Comparison of ENCODE assay signal across 7 cellular contexts in genomic region chr7:98250789-98251188, GRCh38. TPM values are rescaled to one million over a fixed set of nuclear protein-coding genes. Genes with fewer than 3 reads are reported as not detected.
A peak's percentile ranks its signal among the peaks of the same experiment; 100 is the strongest.
DNase-seq lines count a peak whose midpoint lies in the region; ATAC-seq and TF ChIP-seq lines count a peak whose summit lies in the region.

No MANE protein-coding gene starts in this region.

- H3K9me3 Mint-ChIP-seq in H9, result no peaks in the 10 kb centered on the region

- peak overlapping the region; percentile 65 for H3K4me2 ChIP-seq in H9 (ENCODE audit: insufficient read depth, insufficient read length, low read length)

- H2BK15ac ChIP-seq in H9 (ENCODE audit: low read depth, low read length), result no peak overlapping the region

- intact Hi-C loops in psoas muscle (cut with DNase I), result loop anchor here in 1 of 2 donors (1.0 kb wide), 1 partner anchor 34 kb away; no protein-coding TSS in a partner anchor

- no peak for DNase-seq in H9
- DNase-seq in T-helper 22 cell (ENCODE audit: low read depth), result peak; percentile 31
- DNase-seq in psoas muscle, result no peak
- no peak for DNase-seq in epidermal melanocyte (ENCODE audit: insufficient read length, low spot score)
- no peak for DNase-seq in anterior cingulate cortex (lab: John Stamatoyannopoulos, UW)
- no peak for DNase-seq in BE2C

- peak overlapping the region; percentile 96 to 97 for H3K4me3 Mint-ChIP-seq in H9

- no peak overlapping the region for H3K4ac ChIP-seq in H9 (ENCODE audit: low read depth, low read length)

- no peak for TF ChIP-seq CTCF in H9 (conservative IDR thresholded peaks at IDR 0.05)
- no peak for TF ChIP-seq CTCF in psoas muscle (IDR thresholded peaks at IDR 0.05)
- no peak for TF ChIP-seq CTCF in BE2C (IDR thresholded peaks at IDR 0.05; ENCODE audit: low read depth, low read length)

- H2BK5ac ChIP-seq in H9 (ENCODE audit: insufficient read length, low read length), result no peak overlapping the region

- H4K8ac ChIP-seq in H9 (replicated peaks; ENCODE audit: insufficient read length, low read depth, low read length), result no peak overlapping the region

- H3K56ac ChIP-seq in H9 (ENCODE audit: insufficient read length, low read depth, low read length), result no peak overlapping the region

- no peaks in the 10 kb centered on the region for H3K79me2 ChIP-seq in H9 (ENCODE audit: insufficient read depth, low read length)

- no peak overlapping the region for H3K27ac ChIP-seq in H9 (ENCODE audit: insufficient read length, low read depth, low read length)
- peak overlapping the region; percentile 26 for H3K27ac ChIP-seq in duodenal mucosa (ENCODE audit: low read depth, low read length)
- peak overlapping the region; percentile 84 for H3K27ac ChIP-seq in psoas muscle

- no peaks in the 10 kb centered on the region for H3K79me1 ChIP-seq in H9 (ENCODE audit: insufficient read depth, low read depth, low read length, poor library complexity, severe bottlenecking)

- WGBS in H9 (ENCODE audit: extremely low coverage, insufficient read length, low lambda C conversion rate), result no CpG with 5 or more reads among the region's 3 CpGs
- WGBS in psoas muscle, 3 donors, result 61 to 65% (median 63%) methylated on average over 3 of the region's 3 CpGs

- H3K4me1 ChIP-seq in H9 (ENCODE audit: insufficient read depth, low read length) (no peaks in the 10 kb centered on the region), duodenal mucosa (ENCODE audit: control insufficient read depth in 1 of 2, insufficient read depth in 2 of 2, low read length in 2 of 2) (peaks cover 28 to 30% of the 10 kb centered on the region in 2 donors), psoas muscle (peaks cover 17% of the 10 kb centered on the region), BE2C (peaks cover 2% of the 10 kb centered on the region; the same call in 1 of the 2 replicates)

- H3K36me3 Mint-ChIP-seq in H9 (ENCODE audit: insufficient read depth in 1 of 3, low read depth in 3 of 3), result no peaks in the 10 kb centered on the region; a peak in 2 of 7 replicates

- H4K91ac ChIP-seq in H9 (ENCODE audit: insufficient read length, low read depth, low read length), result no peak overlapping the region

- no peak for ATAC-seq in psoas muscle

- H3K36me3 ChIP-seq in duodenal mucosa (ENCODE audit: control insufficient read depth in 1 of 2, insufficient read depth in 2 of 2, low read length in 2 of 2) (peaks cover 0 to 6% of the 10 kb centered on the region in 2 donors), psoas muscle (ENCODE audit: insufficient read depth in 1 of 2, low read depth in 1 of 2) (peaks cover 0 to 16% of the 10 kb centered on the region in 2 donors), BE2C (no peaks in the 10 kb centered on the region)

- H3K27me3 ChIP-seq in H9 (ENCODE audit: insufficient read depth, low read length) (no peaks in the 10 kb centered on the region), duodenal mucosa (ENCODE audit: control insufficient read depth in 1 of 2, insufficient read depth in 2 of 2, low read length in 2 of 2) (no peaks in the 10 kb centered on the region), psoas muscle (ENCODE audit: insufficient read depth in 3 of 3, low read length in 2 of 3) (no peaks in the 10 kb centered on the region), BE2C (no peaks in the 10 kb centered on the region)

- H3K4me3 ChIP-seq in duodenal mucosa (ENCODE audit: low read depth in 1 of 2, low read length in 2 of 2), result peak overlapping the region; percentile 96 to 97
- H3K4me3 ChIP-seq in psoas muscle, result peak overlapping the region; percentile 84
- H3K4me3 ChIP-seq in BE2C (ENCODE audit: low read depth, low read length), result no peak overlapping the region

- H3K9ac ChIP-seq in H9 (ENCODE audit: extremely low read depth, insufficient read length, low read length), result no peak overlapping the region
- peak overlapping the region; percentile 81 to 84 for H3K9ac ChIP-seq in duodenal mucosa (ENCODE audit: low read depth in 1 of 2, low read length in 2 of 2)

- no peak overlapping the region for H2BK20ac ChIP-seq in H9 (ENCODE audit: low read depth, low read length, poor library complexity, severe bottlenecking)

- H3K9me3 ChIP-seq in H9 (ENCODE audit: control insufficient read depth, low read depth, low read length) (no peaks in the 10 kb centered on the region), duodenal mucosa (ENCODE audit: control insufficient read depth in 1 of 2, low read length in 2 of 2) (no peaks in the 10 kb centered on the region), psoas muscle (no peaks in the 10 kb centered on the region), BE2C (no peaks in the 10 kb centered on the region)

- H3K4me1 Mint-ChIP-seq in H9, result peaks cover 14 to 19% of the 10 kb centered on the region in 2 experiments

- no peak overlapping the region for H2BK12ac ChIP-seq in H9 (ENCODE audit: insufficient read length, low read depth, low read length)

- no peaks in the 10 kb centered on the region for H3K27me3 Mint-ChIP-seq in H9 (ENCODE audit: low read depth)

- H2AFZ ChIP-seq in H9 (ENCODE audit: low read length), result no peak overlapping the region

- H4K20me1 ChIP-seq in H9 (ENCODE audit: control insufficient read depth, insufficient read depth, insufficient read length), result no peaks in the 10 kb centered on the region

- no peak overlapping the region for H3K14ac ChIP-seq in H9 (ENCODE audit: insufficient read depth, low read length)

- H2AK5ac ChIP-seq in H9 (ENCODE audit: insufficient read length, low read length), result no peak overlapping the region

- H3K23me2 ChIP-seq in H9 (ENCODE audit: insufficient read length, low read depth, low read length, poor library complexity, severe bottlenecking), result peaks cover 6% of the 10 kb centered on the region

- H4K5ac ChIP-seq in H9 (ENCODE audit: insufficient read length, low read depth, low read length), result no peak overlapping the region

- H3T11ph ChIP-seq in H9 (ENCODE audit: low read length), result no peak overlapping the region

- H3K18ac ChIP-seq in H9 (ENCODE audit: insufficient read length, low read depth, low read length), result no peak overlapping the region

- no peak overlapping the region; a peak in 1 of 7 replicates for H3K27ac Mint-ChIP-seq in H9

- no peak overlapping the region for H3K23ac ChIP-seq in H9 (ENCODE audit: insufficient read length, low read depth, low read length)

- no peak overlapping the region for H2BK120ac ChIP-seq in H9 (ENCODE audit: low read depth, low read length, poor library complexity, severe bottlenecking)

RNA-seq across cellular contexts. Expression of gene TECPR1, which starts 1.2 kb away (rescaled TPM):
- 13.9 and 15.6 TPM in 2 replicates for total RNA-seq in H9 (2021)
- total RNA-seq in psoas muscle, result 10 to 100 TPM in 3 of 4 donors, 1 to 10 TPM in 1; 10.0 to 23.0 (median 18.6) TPM
- 10 to 100 TPM in 2 of 3 donors, 1 to 10 TPM in 1; 7.0 to 14.5 (median 14.0) TPM for polyA plus RNA-seq in psoas muscle
- 32.9 TPM for polyA plus RNA-seq in BE2C (2012; ENCODE audit: insufficient read depth, insufficient read length, low read depth)

RNA-seq across cellular contexts. Expression of gene BRI3, which starts 30.7 kb away (rescaled TPM):
- total RNA-seq in H9 (2021) (99.7 and 102 TPM in 2 replicates), psoas muscle (100 to 1,000 TPM; 231 to 529 (median 366) TPM)
- 100 to 1,000 TPM; 301 to 509 (median 443) TPM for polyA plus RNA-seq in psoas muscle
- 316 TPM for polyA plus RNA-seq in BE2C (2012; ENCODE audit: insufficient read depth, insufficient read length, low read depth)

RNA-seq across cellular contexts. Expression of gene BHLHA15, which starts 39.5 kb away (rescaled TPM):
- 1.4 and 2.1 TPM in 2 replicates for total RNA-seq in H9 (2021)
- total RNA-seq in psoas muscle, result not detected
- polyA plus RNA-seq in psoas muscle, result not detected
- polyA plus RNA-seq in BE2C (2012; ENCODE audit: insufficient read depth, insufficient read length, low read depth), result 0.85 TPM
